20 cellular contexts compared by ENCODE assay signal in the genomic region with DNA sequence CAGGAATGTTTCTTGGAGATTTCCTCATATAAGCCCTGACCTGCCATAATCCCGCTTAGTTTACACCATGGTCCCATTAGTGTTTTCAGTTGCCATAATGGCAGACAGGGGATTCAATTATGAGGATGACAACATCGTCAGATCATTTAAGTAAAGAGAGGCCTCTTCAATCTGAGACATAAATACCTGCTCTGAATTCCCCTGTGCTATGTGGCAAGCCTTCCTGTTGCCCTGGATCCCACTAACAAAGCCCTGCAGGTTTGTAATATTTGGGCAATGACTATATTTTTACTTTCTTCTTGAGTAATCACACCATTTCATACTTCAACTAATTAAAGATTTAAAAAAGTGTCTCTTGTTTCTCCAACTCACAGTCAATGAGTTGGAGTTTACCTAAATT.
DNase-seq lines count a peak whose midpoint lies in the region; ATAC-seq lines count a peak whose summit lies in the region.
"Had no signal": no experiment of that assay in that cellular context is flagged by ENCODE, and none has a peak within 500 bp of the region (broad histone marks: within the 10 kb centered on the region; RNA-seq: fewer than 3 reads in every experiment).

No MANE protein-coding gene starts in this region.

- H3K27ac Mint-ChIP-seq in activated T-cell treated with anti-CD3 and anti-CD28 coated beads, Interleukin-2, amount 50 U/mL, for 72 hours, result peak overlapping the region; percentile 48
- H3K27ac Mint-ChIP-seq in stimulated activated naive B cell treated with anti-CD40 and anti-IgM and Interleukin-4, amounts not matched to agents 10 μg/mL and 1 μg/mL and 100 μg/mL, for 72 hours, result peak overlapping the region; percentile 6
- H3K27ac Mint-ChIP-seq: CD14-positive monocyte; CD4-positive, alpha-beta T cell; GM23338 had no signal

- peak in 1 of 2 donors; percentile 51 for ATAC-seq in activated T-cell treated with anti-CD3 and anti-CD28 coated beads, Interleukin-2, amount 50 U/mL, for 72 hours (replicated peaks in 1 of 2)
- no peak for ATAC-seq in activated T-cell treated with anti-CD3 and anti-CD28 coated beads, Interleukin-2, amount 50 U/mL, for 4 hours
- ATAC-seq in stimulated activated naive B cell treated with anti-CD40 and anti-IgM and Interleukin-4, amounts not matched to agents 10 μg/mL and 1 μg/mL and 100 μg/mL, for 72 hours (replicated peaks), result no peak
- ATAC-seq: A549, GM23338, HCT116 had no signal

- no peak overlapping the region for H3K4me3 Mint-ChIP-seq in activated T-cell treated with anti-CD3 and anti-CD28 coated beads, Interleukin-2, amount 50 U/mL, for 72 hours
- H3K4me3 Mint-ChIP-seq in activated T-cell treated with anti-CD3 and anti-CD28 coated beads, Interleukin-2, amount 50 U/mL, for 4 hours, result no peak overlapping the region
- no peak overlapping the region for H3K4me3 Mint-ChIP-seq in stimulated activated naive B cell treated with anti-CD40 and anti-IgM and Interleukin-4, amounts not matched to agents 10 μg/mL and 1 μg/mL and 100 μg/mL, for 72 hours
- H3K4me3 Mint-ChIP-seq: CD14-positive monocyte; CD4-positive, alpha-beta T cell; CD8-positive, alpha-beta memory T cell; GM23338; H9 had no signal

- H3K9me3 Mint-ChIP-seq in activated T-cell treated with anti-CD3 and anti-CD28 coated beads, Interleukin-2, amount 50 U/mL, for 72 hours, result no peaks in the 10 kb centered on the region
- H3K9me3 Mint-ChIP-seq in activated T-cell treated with anti-CD3 and anti-CD28 coated beads, Interleukin-2, amount 50 U/mL, for 4 hours, result no peaks in the 10 kb centered on the region
- H3K9me3 Mint-ChIP-seq in stimulated activated naive B cell treated with anti-CD40 and anti-IgM and Interleukin-4, amounts not matched to agents 10 μg/mL and 1 μg/mL and 100 μg/mL, for 72 hours, result no peaks in the 10 kb centered on the region
- H3K9me3 Mint-ChIP-seq: CD14-positive monocyte; CD4-positive, alpha-beta T cell; CD8-positive, alpha-beta memory T cell; GM23338; H9 had no signal

- H3K27me3 Mint-ChIP-seq in activated T-cell treated with anti-CD3 and anti-CD28 coated beads, Interleukin-2, amount 50 U/mL, for 72 hours (ENCODE audit: low read depth), result no peaks in the 10 kb centered on the region
- H3K27me3 Mint-ChIP-seq in activated T-cell treated with anti-CD3 and anti-CD28 coated beads, Interleukin-2, amount 50 U/mL, for 4 hours (ENCODE audit: low read depth), result no peaks in the 10 kb centered on the region
- H3K27me3 Mint-ChIP-seq in stimulated activated naive B cell treated with anti-CD40 and anti-IgM and Interleukin-4, amounts not matched to agents 10 μg/mL and 1 μg/mL and 100 μg/mL, for 72 hours, result no peaks in the 10 kb centered on the region
- H3K27me3 Mint-ChIP-seq: CD4-positive, alpha-beta T cell; CD8-positive, alpha-beta memory T cell had no signal

- no peaks in the 10 kb centered on the region for H3K4me1 Mint-ChIP-seq in activated T-cell treated with anti-CD3 and anti-CD28 coated beads, Interleukin-2, amount 50 U/mL, for 72 hours (ENCODE audit: low read depth)
- H3K4me1 Mint-ChIP-seq in activated T-cell treated with anti-CD3 and anti-CD28 coated beads, Interleukin-2, amount 50 U/mL, for 4 hours (ENCODE audit: low read depth), result no peaks in the 10 kb centered on the region
- no peaks in the 10 kb centered on the region for H3K4me1 Mint-ChIP-seq in stimulated activated naive B cell treated with anti-CD40 and anti-IgM and Interleukin-4, amounts not matched to agents 10 μg/mL and 1 μg/mL and 100 μg/mL, for 72 hours
- H3K4me1 Mint-ChIP-seq: CD14-positive monocyte; CD8-positive, alpha-beta memory T cell; GM23338; H9 had no signal

- DNase-seq in activated T-cell treated with anti-CD3 and anti-CD28 coated beads, Interleukin-2, amount 50 U/mL, for 72 hours, result no peak
- no peak for DNase-seq in activated T-cell treated with anti-CD3 and anti-CD28 coated beads, Interleukin-2, amount 50 U/mL, for 4 hours
- peak; percentile 8 for DNase-seq in iris pigment epithelial cell (ENCODE audit: low read depth)
- no peak for DNase-seq in stimulated activated naive B cell treated with anti-CD40 and anti-IgM and Interleukin-4, amounts not matched to agents 10 μg/mL and 1 μg/mL and 100 μg/mL, for 72 hours
- no peak for DNase-seq in NCI-H1417 (lab: John Stamatoyannopoulos, UW)
- no peak for DNase-seq in pons (ENCODE audit: low spot score)
- DNase-seq: 8988T; ACHN; AML-193; BE2C; CD4-positive, alpha-beta T cell; CD8-positive, alpha-beta memory T cell; DMS53; DMS79 treated with DMSO at 0.1 percent for 48 hours; GF-D8; H9 had no signal

- peaks cover 0 to 7% of the 10 kb centered on the region in 2 donors for H3K36me3 Mint-ChIP-seq in activated T-cell treated with anti-CD3 and anti-CD28 coated beads, Interleukin-2, amount 50 U/mL, for 72 hours (ENCODE audit: insufficient read depth in 2 of 2)
- H3K36me3 Mint-ChIP-seq in activated T-cell treated with anti-CD3 and anti-CD28 coated beads, Interleukin-2, amount 50 U/mL, for 4 hours (ENCODE audit: insufficient read depth), result peaks cover 46% of the 10 kb centered on the region
- peaks cover 39 to 58% of the 10 kb centered on the region in 2 donors for H3K36me3 Mint-ChIP-seq in stimulated activated naive B cell treated with anti-CD40 and anti-IgM and Interleukin-4, amounts not matched to agents 10 μg/mL and 1 μg/mL and 100 μg/mL, for 72 hours
